8 cellular contexts compared by ENCODE assay signal in genomic region chr5:95707534-95708188, GRCh38. TPM values are rescaled to one million over a fixed set of nuclear protein-coding genes. Genes with fewer than 3 reads are reported as not detected.
"Had no signal": no experiment of that assay in that cellular context is flagged by ENCODE, and none has a peak within 500 bp of the region (broad histone marks: within the 10 kb centered on the region; RNA-seq: fewer than 3 reads in every experiment).

No MANE protein-coding gene starts in this region.

RNA-seq across cellular contexts. Expression of gene SPATA9, which starts 24.9 kb away (rescaled TPM):
- total RNA-seq: dermis blood vessel endothelial cell, esophagus mucosa, esophagus squamous epithelium, glomerular endothelial cell, heart right ventricle, left ventricle myocardium inferior, mammary epithelial cell, mononuclear cell had no signal
- polyA plus RNA-seq: mammary epithelial cell had no signal
